Comparison of ENCODE assay signal across 25 cellular contexts in genomic region chr1:12544357-12544756, GRCh38.
"Had no signal": no experiment of that assay in that cellular context is flagged by ENCODE, and none has a peak within 500 bp of the region (broad histone marks: within the 10 kb centered on the region; RNA-seq: fewer than 3 reads in every experiment).

No MANE protein-coding gene starts in this region.

- H3K4me3 ChIP-seq: esophagus squamous epithelium, skin epidermis, thoracic aorta, upper lobe of left lung had no signal

- H3K36me3 ChIP-seq: esophagus squamous epithelium, thoracic aorta, upper lobe of left lung had no signal

- ATAC-seq: activated CD4-positive, alpha-beta T cell treated with anti-CD3 and anti-CD28 coated beads for 36 hours; activated naive CD8-positive, alpha-beta T cell treated with anti-CD3 and anti-CD28 coated beads, Interleukin-2, amount 50 U/mL, for 24 hours; left cardiac atrium; natural killer cell; sciatic nerve; stimulated activated naive CD8-positive, alpha-beta T cell treated with anti-CD3 and anti-CD28 coated beads, Interleukin-15, Interleukin-2, amounts not matched to agents 100 U/mL and 50 U/mL, for 24 hours had no signal

- H3K27ac ChIP-seq: epithelial cell of prostate, skin epidermis, thoracic aorta, upper lobe of left lung had no signal

- H3K4me1 Mint-ChIP-seq: central memory CD8-positive, alpha-beta T cell had no signal

- H3K9me3 Mint-ChIP-seq: activated naive CD4-positive, alpha-beta T cell treated with anti-CD3 and anti-CD28 coated beads, Interleukin-2, amount 50 U/mL, for 24 hours; activated naive CD8-positive, alpha-beta T cell treated with anti-CD3 and anti-CD28 coated beads, Interleukin-2, amount 50 U/mL, for 24 hours; activated T-cell treated with anti-CD3 and anti-CD28 coated beads, Interleukin-2, amount 50 U/mL, for 24 hours; central memory CD8-positive, alpha-beta T cell; dendritic cell treated with granulocyte-macrophage colony-stimulating factor and Interleukin-4, amounts not matched to agents 40 ng/mL and 50 ng/mL, for 4 days; natural killer cell had no signal

- H3K27me3 ChIP-seq: esophagus squamous epithelium, upper lobe of left lung had no signal

- H3K4me3 Mint-ChIP-seq: activated CD4-positive, alpha-beta T cell treated with anti-CD3 and anti-CD28 coated beads for 36 hours; activated naive CD4-positive, alpha-beta T cell treated with anti-CD3 and anti-CD28 coated beads, Interleukin-2, amount 50 U/mL, for 24 hours; activated naive CD8-positive, alpha-beta T cell treated with anti-CD3 and anti-CD28 coated beads, Interleukin-2, amount 50 U/mL, for 24 hours; activated T-cell treated with anti-CD3 and anti-CD28 coated beads, Interleukin-2, amount 50 U/mL, for 24 hours; central memory CD8-positive, alpha-beta T cell; dendritic cell treated with granulocyte-macrophage colony-stimulating factor and Interleukin-4, amounts not matched to agents 40 ng/mL and 50 ng/mL, for 4 days; natural killer cell had no signal

- DNase-seq: activated CD4-positive, alpha-beta T cell treated with anti-CD3 and anti-CD28 coated beads for 36 hours; activated CD4-positive, alpha-beta T cell treated with anti-CD3 and anti-CD28 coated beads, Interleukin-2, amount 50 U/mL, for 4 hours; activated CD4-positive, CD25-positive, alpha-beta regulatory T cell; activated CD8-positive, alpha-beta memory T cell treated with anti-CD3 and anti-CD28 coated beads, Interleukin-2, amount 50 U/mL, for 48 hours; activated T-cell treated with anti-CD3 and anti-CD28 coated beads, Interleukin-2, amount 50 U/mL, for 24 hours; amygdala; effector CD4-positive, alpha-beta T cell; esophagus squamous epithelium; islet precursor cell; left cardiac atrium; natural killer cell; retina; stimulated activated CD4-positive, alpha-beta T cell treated with anti-CD3 and anti-CD28 coated beads, Interleukin-12 subunit alpha, Interleukin-12 subunit beta, amount 100 ng/mL, for 4 hours; stimulated activated CD4-positive, alpha-beta T cell treated with anti-CD3 and anti-CD28 coated beads, Interleukin-4, amount 100 ng/mL, for 1 hour; upper lobe of left lung had no signal

- H3K9me3 ChIP-seq: esophagus squamous epithelium, thoracic aorta, upper lobe of left lung had no signal

- H3K27ac Mint-ChIP-seq: activated CD4-positive, alpha-beta T cell treated with anti-CD3 and anti-CD28 coated beads for 36 hours; activated naive CD4-positive, alpha-beta T cell treated with anti-CD3 and anti-CD28 coated beads, Interleukin-2, amount 50 U/mL, for 24 hours; activated T-cell treated with anti-CD3 and anti-CD28 coated beads, Interleukin-2, amount 50 U/mL, for 24 hours; dendritic cell treated with granulocyte-macrophage colony-stimulating factor and Interleukin-4, amounts not matched to agents 40 ng/mL and 50 ng/mL, for 4 days; natural killer cell; progenitor cell of endocrine pancreas had no signal

- H3K36me3 Mint-ChIP-seq: activated naive CD4-positive, alpha-beta T cell treated with anti-CD3 and anti-CD28 coated beads, Interleukin-2, amount 50 U/mL, for 24 hours; natural killer cell had no signal

- H3K27me3 Mint-ChIP-seq: activated naive CD4-positive, alpha-beta T cell treated with anti-CD3 and anti-CD28 coated beads, Interleukin-2, amount 50 U/mL, for 24 hours; activated naive CD8-positive, alpha-beta T cell treated with anti-CD3 and anti-CD28 coated beads, Interleukin-2, amount 50 U/mL, for 24 hours; activated T-cell treated with anti-CD3 and anti-CD28 coated beads, Interleukin-2, amount 50 U/mL, for 24 hours; central memory CD8-positive, alpha-beta T cell had no signal
